ENCODE assay signal across 14 cellular contexts in genomic region chr11:72864692-72865655, GRCh38. TPM values are rescaled to one million over a fixed set of nuclear protein-coding genes. Genes with fewer than 3 reads are reported as not detected.
DNase-seq lines count a peak whose midpoint lies in the region; ATAC-seq and TF ChIP-seq lines count a peak whose summit lies in the region.
"Had no signal": no experiment of that assay in that cellular context is flagged by ENCODE, and none has a peak within 500 bp of the region (broad histone marks: within the 10 kb centered on the region; RNA-seq: fewer than 3 reads in every experiment).

No MANE protein-coding gene starts in this region.

- H3K27ac ChIP-seq in dorsolateral prefrontal cortex (peak overlapping the region in 46 of 59 donors; percentile 1 to 80 (median 50)), left lung (no peak overlapping the region), aorta (ENCODE audit: low read depth in 1 of 2, low read length in 2 of 2) (peak overlapping the region; percentile 89 to 90), prostate gland (no peak overlapping the region)
- H3K27ac ChIP-seq: SJCRH30, upper lobe of right lung had no signal

- ATAC-seq in Right ventricle myocardium inferior = peak; percentile 79
- ATAC-seq in left lung = peak; percentile 32
- ATAC-seq in aorta (ENCODE audit: low FRiP score) = peak; percentile 81
- ATAC-seq: activated naive CD8-positive, alpha-beta T cell treated with anti-CD3 and anti-CD28 coated beads, Interleukin-2, amount 50 U/mL, for 24 hours; upper lobe of right lung had no signal

- H3K27me3 ChIP-seq in dorsolateral prefrontal cortex = no peaks in the 10 kb centered on the region
- no peaks in the 10 kb centered on the region for H3K27me3 ChIP-seq in left lung
- no peaks in the 10 kb centered on the region for H3K27me3 ChIP-seq in aorta (ENCODE audit: control insufficient read depth in 1 of 2, insufficient read depth in 2 of 2, low read length in 1 of 2)
- H3K27me3 ChIP-seq in prostate gland (replicated peaks; ENCODE audit: insufficient read depth) = no peaks in the 10 kb centered on the region
- H3K27me3 ChIP-seq: SJCRH30, upper lobe of right lung had no signal

- intact Hi-C loops in Right ventricle myocardium inferior (cut with DNase I) = no loop called here
- intact Hi-C loops in cardiac septum (cut with DNase I) = no loop called here
- intact Hi-C loops in dorsolateral prefrontal cortex (cut with DNase I) = loop anchor here in 1 of 2 donors (5.0 kb wide), 1 partner anchor 277 kb away; the partner anchor contains the start of gene FCHSD2
- intact Hi-C loops in left lung (cut with DNase I) = no loop called here
- intact Hi-C loops in aorta (cut with DNase I) = no loop called here
- intact Hi-C loops in prostate gland (cut with DNase I) = no loop called here

- TF ChIP-seq CTCF in dorsolateral prefrontal cortex (IDR thresholded peaks at IDR 0.05 in 54 of 56, conservative IDR thresholded peaks at IDR 0.05 in 2 of 56; ENCODE audit: low read depth in 1 of 56, partially characterized antibody in 56 of 56) (peak in 1 of 56 donors; percentile 9), left lung (IDR thresholded peaks at IDR 0.05) (no peak), prostate gland (IDR thresholded peaks at IDR 0.05) (no peak)

- no peaks in the 10 kb centered on the region for H3K9me3 ChIP-seq in left lung
- no peaks in the 10 kb centered on the region for H3K9me3 ChIP-seq in aorta (ENCODE audit: control insufficient read depth, low read length)
- no peaks in the 10 kb centered on the region for H3K9me3 ChIP-seq in prostate gland
- H3K9me3 ChIP-seq: SJCRH30, upper lobe of right lung had no signal

- H3K4me3 ChIP-seq in dorsolateral prefrontal cortex (no peak overlapping the region), left lung (no peak overlapping the region), aorta (ENCODE audit: low read length in 2 of 2) (peak overlapping the region in 1 of 2 donors; percentile 26), prostate gland (no peak overlapping the region)
- H3K4me3 ChIP-seq: SJCRH30, upper lobe of right lung had no signal

- no peak for TF ChIP-seq POLR2A in prostate gland (IDR thresholded peaks at IDR 0.05)

- H3K36me3 ChIP-seq in left lung = peaks cover 0 to 6% of the 10 kb centered on the region in 2 donors
- H3K36me3 ChIP-seq in aorta (ENCODE audit: control insufficient read depth in 1 of 2, insufficient read depth in 2 of 2, low read length in 1 of 2) = peaks cover 0 to 4% of the 10 kb centered on the region in 2 donors
- no peaks in the 10 kb centered on the region for H3K36me3 ChIP-seq in prostate gland
- H3K36me3 ChIP-seq: SJCRH30 had no signal

- WGBS in aorta, 2 donors = 4 to 7% methylated on average over 5 of the region's 5 CpGs
- WGBS in prostate gland = 29% methylated on average over 5 of the region's 5 CpGs

- DNase-seq in Right ventricle myocardium inferior (ENCODE audit: missing footprints) (no peak), cardiac septum (ENCODE audit: low spot score) (no peak), dorsolateral prefrontal cortex (no peak), left lung (no peak), aorta (no peak), prostate gland (ENCODE audit: low spot score) (no peak), NCI-H2171 treated with DMSO at 0.1 percent for 48 hours (lab: John Stamatoyannopoulos, UW) (no peak)
- no peak for DNase-seq in stimulated activated CD4-positive, alpha-beta T cell treated with anti-CD3 and anti-CD28 coated beads, Interleukin-4, amount 100 ng/mL, for 1 hour
- DNase-seq: activated CD4-positive, alpha-beta memory T cell treated with anti-CD3 and anti-CD28 coated beads for 36 hours; activated naive CD8-positive, alpha-beta T cell treated with anti-CD3 and anti-CD28 coated beads, Interleukin-2, amount 50 U/mL, for 24 hours; foreskin melanocyte; SJCRH30; stimulated activated CD4-positive, alpha-beta T cell treated with anti-CD3 and anti-CD28 coated beads, Interleukin-4, amount 100 ng/mL, for 24 hours; upper lobe of right lung had no signal

- peaks cover 0 to 15% of the 10 kb centered on the region in 2 donors for H3K4me1 ChIP-seq in left lung
- H3K4me1 ChIP-seq in aorta (ENCODE audit: control insufficient read depth in 1 of 2, insufficient read depth in 2 of 2, low read length in 2 of 2) = peaks cover 0 to 5% of the 10 kb centered on the region in 2 donors
- H3K4me1 ChIP-seq in prostate gland (replicated peaks) = no peaks in the 10 kb centered on the region
- H3K4me1 ChIP-seq: SJCRH30, upper lobe of right lung had no signal

RNA-seq across cellular contexts. Expression of gene ATG16L2, which starts 50.8 kb away (rescaled TPM):
- 16.5 TPM for total RNA-seq in Right ventricle myocardium inferior
- total RNA-seq in cardiac septum = 21.4 TPM
- total RNA-seq in dorsolateral prefrontal cortex = 10 to 100 TPM; 17.7 to 47.0 (median 30.9) TPM
- total RNA-seq in left lung = 10 to 100 TPM; 41.5 to 87.3 TPM
- 10 to 100 TPM; 31.1 to 74.8 TPM for total RNA-seq in aorta
- 10 to 100 TPM in 1 of 2 donors, 1 to 10 TPM in 1; 4.9 to 47.7 TPM for polyA plus RNA-seq in aorta
- 10 to 100 TPM; 27.5 to 29.7 TPM for total RNA-seq in prostate gland

Comparison
In these comparisons a context has a peak if more than half of its experiments do, and no peak if none do; other contexts are left out.
1. H3K27ac ChIP-seq: peak in dorsolateral prefrontal cortex (46 of 59) and aorta (2 of 2); none in left lung (0 of 2) and prostate gland (0 of 2).
2. Peak in every context shown above with its lines, with median percentiles within 50 percentile points of each other: ATAC-seq.